26 cellular contexts compared by ENCODE assay signal in the genomic region with DNA sequence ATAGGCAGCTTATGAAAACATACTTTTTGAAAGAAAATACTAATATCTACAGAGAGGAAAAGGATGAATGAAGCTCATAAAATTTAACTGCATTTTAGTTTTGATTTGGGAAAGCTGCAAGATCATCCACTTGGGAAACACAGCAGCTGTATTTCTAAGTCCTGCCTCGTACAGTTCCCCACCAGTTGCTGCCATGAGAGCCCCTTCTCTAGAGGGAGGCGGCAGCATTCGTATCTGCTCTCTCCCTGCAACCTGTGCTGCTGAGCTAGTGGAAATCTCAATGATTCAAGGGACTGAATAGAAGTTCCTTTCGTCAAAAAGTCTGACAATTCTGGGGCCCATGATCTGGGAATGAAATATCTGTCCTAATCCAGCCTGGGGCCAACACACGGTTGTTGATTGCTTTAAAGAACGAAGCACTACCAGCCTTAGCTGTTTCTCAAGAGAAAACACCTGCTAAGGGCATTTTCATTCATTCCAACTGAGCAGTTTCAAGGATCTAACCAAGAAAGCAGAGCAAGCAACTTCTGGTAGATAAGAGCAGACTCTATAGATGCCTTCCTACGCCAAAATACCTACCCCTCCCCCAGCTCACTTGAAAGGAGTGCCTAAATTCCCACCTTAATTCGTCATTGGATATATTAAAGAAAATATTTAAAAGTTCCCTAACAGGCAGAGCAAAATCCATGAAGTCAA.
A peak's percentile ranks its signal among the peaks of the same experiment; 100 is the strongest.
DNase-seq lines count a peak whose midpoint lies in the region; ATAC-seq, FAIRE-seq and TF ChIP-seq lines count a peak whose summit lies in the region.
"Had no signal": no experiment of that assay in that cellular context is flagged by ENCODE, and none has a peak within 500 bp of the region (broad histone marks: within the 10 kb centered on the region; RNA-seq: fewer than 3 reads in every experiment).

No MANE protein-coding gene starts in this region.

- no peak for TF ChIP-seq CTCF in cardiac muscle cell (IDR thresholded peaks at IDR 0.05; ENCODE audit: low read depth, low read length)

- no peak overlapping the region for H3K4ac ChIP-seq in mesendoderm (ENCODE audit: low read depth, low read length)

- H2BK5ac ChIP-seq in mesendoderm (ENCODE audit: low read length), result no peak overlapping the region

- no peaks in the 10 kb centered on the region for H3K9me3 ChIP-seq in cardiac muscle cell (ENCODE audit: low read depth)
- H3K9me3 ChIP-seq: MG63 had no signal

- H3K4me2 ChIP-seq in mesendoderm (ENCODE audit: low read length), result no peak overlapping the region
- H3K4me2 ChIP-seq: PC-9 had no signal

- no peak overlapping the region for H2AK5ac ChIP-seq in mesendoderm (ENCODE audit: low read length)

- H4K8ac ChIP-seq in mesendoderm (ENCODE audit: low read depth, low read length), result no peak overlapping the region

- H3K27ac ChIP-seq in cardiac muscle cell (peak overlapping the region; percentile 15), mesendoderm (ENCODE audit: low read depth, low read length) (no peak overlapping the region)
- H3K27ac ChIP-seq: 22Rv1, PC-9, RWPE1 had no signal

- no peak overlapping the region for H3K56ac ChIP-seq in mesendoderm (ENCODE audit: low read length)

- peaks cover 19% of the 10 kb centered on the region for H3K4me1 ChIP-seq in cardiac muscle cell (ENCODE audit: low read depth)
- no peaks in the 10 kb centered on the region for H3K4me1 ChIP-seq in mesendoderm (ENCODE audit: control insufficient read depth, low read depth, low read length)

- no CpG with 5 or more reads among the region's 8 CpGs for WGBS in mesendoderm (ENCODE audit: extremely low coverage, insufficient coverage, low lambda C conversion rate)

- peaks cover 2% of the 10 kb centered on the region for H3K79me1 ChIP-seq in mesendoderm (ENCODE audit: low read length)

- FAIRE-seq in RCC 7860 (lab: Jason Lieb, UNC), result no peak
- FAIRE-seq: GM19239 had no signal

- no peak overlapping the region for H3K23ac ChIP-seq in mesendoderm (ENCODE audit: low read length)

- H2BK120ac ChIP-seq in mesendoderm (ENCODE audit: low read depth, low read length), result no peak overlapping the region

- H3K27me3 ChIP-seq in cardiac muscle cell, result no peaks in the 10 kb centered on the region
- H3K27me3 ChIP-seq in mesendoderm (ENCODE audit: insufficient read depth, low read length, poor library complexity), result no peaks in the 10 kb centered on the region
- H3K27me3 ChIP-seq: MG63 had no signal

- H3K18ac ChIP-seq in mesendoderm (ENCODE audit: low read length), result peak overlapping the region; percentile 51

- no peak overlapping the region for H3K9ac ChIP-seq in mesendoderm (ENCODE audit: low read length)

- H3K36me3 ChIP-seq in cardiac muscle cell, result no peaks in the 10 kb centered on the region
- no peaks in the 10 kb centered on the region for H3K36me3 ChIP-seq in mesendoderm (ENCODE audit: control insufficient read depth, insufficient read depth, low read length)
- H3K36me3 ChIP-seq: MG63 had no signal

- intact Hi-C loops in Right ventricle myocardium inferior (cut with DNase I), result no loop called here

- DNase-seq in cardiac muscle cell (ENCODE audit: low read depth in 1 of 2, low spot score in 1 of 2) (peak in 1 of 2 donors; percentile 28), Right ventricle myocardium inferior (ENCODE audit: missing footprints) (no peak), mesendoderm (peak; percentile 31), retina (peak; percentile 31), RCC 7860 (ENCODE audit: low spot score) (no peak)
- DNase-seq: CD8-positive, alpha-beta memory T cell; DMS 273 treated with DMSO at 0.1 percent for 48 hours; DMS79 treated with DMSO at 0.1 percent for 48 hours; H7; IMR-90; KG1; MG63; NCI-H1105 treated with DMSO at 0.1 percent for 48 hours; NCI-H146; NCI-H1930; NCI-H446; NCI-H524 treated with DMSO at 0.1 percent for 48 hours; NCI-H774; NK-92 treated with Interleukin-12 subunit alpha and Interleukin-12 subunit beta, amount 100 ng/mL, for 24 hours; PC-9; SHP77 treated with DMSO at 0.1 percent for 48 hours had no signal

- H3K4me3 ChIP-seq in cardiac muscle cell (no peak overlapping the region), mesendoderm (ENCODE audit: low read length) (no peak overlapping the region)
- H3K4me3 ChIP-seq: MG63, PC-9 had no signal

- no peaks in the 10 kb centered on the region for H3K79me2 ChIP-seq in mesendoderm (ENCODE audit: control insufficient read depth, insufficient read depth, low read length)

- peak overlapping the region; percentile 74 for H2BK15ac ChIP-seq in mesendoderm (replicated peaks; ENCODE audit: low read depth)

- H4K5ac ChIP-seq in mesendoderm (ENCODE audit: low read length), result no peak overlapping the region

- no peak for ATAC-seq in Right ventricle myocardium inferior
- no peak for ATAC-seq in HG03469 (IDR thresholded peaks at IDR 0.05; ENCODE audit: unreplicated experiment)
- ATAC-seq in GM21529 (IDR thresholded peaks at IDR 0.05; ENCODE audit: unreplicated experiment), result no peak

Comparison
In these comparisons a context has a peak if more than half of its experiments do, and no peak if none do; other contexts are left out.
1. DNase-seq: peak in mesendoderm (single experiment) and retina (single experiment); none in Right ventricle myocardium inferior (single experiment) and RCC 7860 (single experiment).